ENCODE assay signal across 24 cellular contexts in the genomic region with DNA sequence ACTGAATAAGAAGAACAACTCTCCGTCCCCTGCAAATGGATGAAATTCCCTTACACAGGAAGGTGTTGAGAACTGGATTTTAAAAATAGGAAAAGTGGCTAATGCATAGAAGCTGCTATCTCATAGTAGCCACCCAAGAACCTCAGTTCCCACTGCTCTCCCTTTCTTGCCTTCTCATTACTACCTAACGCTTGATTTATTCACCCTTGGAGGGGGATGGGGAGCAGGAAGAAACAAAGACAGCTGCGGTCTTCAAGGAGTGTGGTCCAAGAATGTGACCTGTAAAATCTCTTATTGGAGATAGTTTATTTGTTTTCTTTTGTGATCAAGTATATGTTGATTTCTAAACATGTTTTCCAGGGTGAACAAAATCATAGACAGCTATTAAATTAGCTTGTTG.
A peak's percentile ranks its signal among the peaks of the same experiment; 100 is the strongest.
DNase-seq lines count a peak whose midpoint lies in the region; ATAC-seq, FAIRE-seq and TF ChIP-seq lines count a peak whose summit lies in the region.
"Had no signal": no experiment of that assay in that cellular context is flagged by ENCODE, and none has a peak within 500 bp of the region (broad histone marks: within the 10 kb centered on the region; RNA-seq: fewer than 3 reads in every experiment).

No MANE protein-coding gene starts in this region.

- H2BK15ac ChIP-seq in mesendoderm (replicated peaks; ENCODE audit: low read depth), result no peak overlapping the region

- no peak overlapping the region for H4K5ac ChIP-seq in mesendoderm (ENCODE audit: low read length)

- FAIRE-seq in D721Med (lab: Jason Lieb, UNC), result no peak
- FAIRE-seq: GM12892 had no signal

- peaks cover 6% of the 10 kb centered on the region for H3K4me1 ChIP-seq in mesendoderm (ENCODE audit: control insufficient read depth, low read depth, low read length)
- H3K4me1 ChIP-seq in stomach, result peaks cover 9 to 31% (median 24%) of the 10 kb centered on the region in 4 donors

- no peak overlapping the region for H3K27ac ChIP-seq in mesendoderm (ENCODE audit: low read depth, low read length)
- H3K27ac ChIP-seq in stomach, result peak overlapping the region in 3 of 5 donors; percentile 3 to 38 (median 30)
- H3K27ac ChIP-seq: HL-60, PC-9, SJCRH30 had no signal

- TF ChIP-seq EP300 in stomach (IDR thresholded peaks at IDR 0.05), result no peak

- H3K4me1 Mint-ChIP-seq in WTC11, result peaks cover 51% of the 10 kb centered on the region
- H3K4me1 Mint-ChIP-seq: CD4-positive, alpha-beta memory T cell had no signal

- H3K23ac ChIP-seq in mesendoderm (ENCODE audit: low read length), result no peak overlapping the region

- no peaks in the 10 kb centered on the region for H3K36me3 ChIP-seq in mesendoderm (ENCODE audit: control insufficient read depth, insufficient read depth, low read length)
- no peaks in the 10 kb centered on the region for H3K36me3 ChIP-seq in stomach
- H3K36me3 ChIP-seq: SJCRH30 had no signal

- no peak overlapping the region for H3K4ac ChIP-seq in mesendoderm (ENCODE audit: low read depth, low read length)

- POLR2A ChIA-PET in WTC11 (lab: Charles Lee), result no interaction called here

- no peak for TF ChIP-seq CTCF in WTC11 (IDR thresholded peaks at IDR 0.05)
- TF ChIP-seq CTCF in stomach (IDR thresholded peaks at IDR 0.05), result no peak
- no peak for TF ChIP-seq CTCF in D721Med (IDR thresholded peaks at IDR 0.05; ENCODE audit: insufficient read depth, missing control alignments)

- no peaks in the 10 kb centered on the region; the same call in 1 of the 2 replicates for H3K27me3 Mint-ChIP-seq in WTC11 (ENCODE audit: low read depth)

- peaks cover 9% of the 10 kb centered on the region for H3K9me3 Mint-ChIP-seq in WTC11

- H3K4me2 ChIP-seq in mesendoderm (ENCODE audit: low read length), result no peak overlapping the region
- H3K4me2 ChIP-seq: PC-9 had no signal

- DNase-seq in NCI-H2227 (lab: John Stamatoyannopoulos, UW; ENCODE audit: unreplicated experiment) (peak; percentile 0), WTC11 (ENCODE audit: low spot score) (no peak), mesendoderm (no peak), stomach (no peak), GM03348 (ENCODE audit: low spot score) (no peak), D721Med (ENCODE audit: insufficient read length, low spot score) (no peak)
- DNase-seq: CD4-positive, alpha-beta memory T cell; GF-D8; GOT3; NCI-H1436; NCI-H187; NCI-H2081 treated with DMSO at 0.1 percent for 48 hours; NCI-H2171 treated with DMSO at 0.1 percent for 48 hours; NCI-H446 treated with DMSO at 0.1 percent for 48 hours; NCI-H526; NCI-H82; NK-92 treated with Interleukin-12 subunit alpha and Interleukin-12 subunit beta, amount 100 ng/mL, for 24 hours; PC-9; SJCRH30 had no signal

- no peak overlapping the region for H2AK5ac ChIP-seq in mesendoderm (ENCODE audit: low read length)

- H3K4me3 ChIP-seq in mesendoderm (ENCODE audit: low read length), result no peak overlapping the region
- no peak overlapping the region for H3K4me3 ChIP-seq in stomach
- H3K4me3 ChIP-seq: PC-9, SJCRH30 had no signal

- CTCF ChIA-PET in WTC11 (lab: Charles Lee), result no interaction called here

- WGBS in mesendoderm (ENCODE audit: extremely low coverage, insufficient coverage, low lambda C conversion rate), result no CpG with 5 or more reads among the region's 3 CpGs
- 28 to 49% (median 44%) methylated on average over 3 of the region's 3 CpGs for WGBS in stomach, 5 donors

- H3K27me3 ChIP-seq in mesendoderm (ENCODE audit: insufficient read depth, low read length, poor library complexity) (no peaks in the 10 kb centered on the region), stomach (no peaks in the 10 kb centered on the region)
- H3K27me3 ChIP-seq: SJCRH30 had no signal

- no peaks in the 10 kb centered on the region for H3K79me2 ChIP-seq in mesendoderm (ENCODE audit: control insufficient read depth, insufficient read depth, low read length)

- H3K56ac ChIP-seq in mesendoderm (ENCODE audit: low read length), result no peak overlapping the region

- H4K8ac ChIP-seq in mesendoderm (ENCODE audit: low read depth, low read length), result no peak overlapping the region

- H2BK5ac ChIP-seq in mesendoderm (ENCODE audit: low read length), result no peak overlapping the region

- intact Hi-C loops in stomach (cut with DNase I; ENCODE audit: low total_unique reads), result no loop called here

- TF ChIP-seq POLR2A in stomach (IDR thresholded peaks at IDR 0.05), result no peak

- H2BK120ac ChIP-seq in mesendoderm (ENCODE audit: low read depth, low read length), result peak overlapping the region; percentile 76

- H3K27ac Mint-ChIP-seq in WTC11, result no peak overlapping the region
- H3K27ac Mint-ChIP-seq: CD4-positive, alpha-beta memory T cell had no signal

- no peak overlapping the region for H3K18ac ChIP-seq in mesendoderm (ENCODE audit: low read length)

- H3K36me3 Mint-ChIP-seq in WTC11, result peaks cover 4% of the 10 kb centered on the region

- no peak overlapping the region for H3K9ac ChIP-seq in mesendoderm (ENCODE audit: low read length)

- peak; percentile 68 for ATAC-seq in WTC11
- no peak for ATAC-seq in GM21515 (IDR thresholded peaks at IDR 0.05; ENCODE audit: unreplicated experiment)
- ATAC-seq: Right ventricle myocardium inferior, SK-N-SH treated with all-trans-retinoic acid at 6 μM for 48 hours had no signal

- H3K4me3 Mint-ChIP-seq in WTC11, result peak overlapping the region; percentile 16; the same call in 1 of the 2 replicates
- H3K4me3 Mint-ChIP-seq: CD4-positive, alpha-beta memory T cell had no signal

- H3K79me1 ChIP-seq in mesendoderm (ENCODE audit: low read length), result no peaks in the 10 kb centered on the region

- no peaks in the 10 kb centered on the region for H3K9me3 ChIP-seq in stomach
- H3K9me3 ChIP-seq: SJCRH30 had no signal

TF ChIP-seq in WTC11, 78 proteins besides CTCF, POLR2A, EP300 and RAD21:
- no peak for TF ChIP-seq TEAD1 (CRISPR knock-in tag; IDR thresholded peaks at IDR 0.05)
- TF ChIP-seq ZNF263 (CRISPR knock-in tag; IDR thresholded peaks at IDR 0.05; ENCODE audit: low read depth), result no peak
- no peak for TF ChIP-seq ESRRA (CRISPR knock-in tag; IDR thresholded peaks at IDR 0.05; ENCODE audit: borderline replicate concordance)
- TF ChIP-seq, protein P1, sequence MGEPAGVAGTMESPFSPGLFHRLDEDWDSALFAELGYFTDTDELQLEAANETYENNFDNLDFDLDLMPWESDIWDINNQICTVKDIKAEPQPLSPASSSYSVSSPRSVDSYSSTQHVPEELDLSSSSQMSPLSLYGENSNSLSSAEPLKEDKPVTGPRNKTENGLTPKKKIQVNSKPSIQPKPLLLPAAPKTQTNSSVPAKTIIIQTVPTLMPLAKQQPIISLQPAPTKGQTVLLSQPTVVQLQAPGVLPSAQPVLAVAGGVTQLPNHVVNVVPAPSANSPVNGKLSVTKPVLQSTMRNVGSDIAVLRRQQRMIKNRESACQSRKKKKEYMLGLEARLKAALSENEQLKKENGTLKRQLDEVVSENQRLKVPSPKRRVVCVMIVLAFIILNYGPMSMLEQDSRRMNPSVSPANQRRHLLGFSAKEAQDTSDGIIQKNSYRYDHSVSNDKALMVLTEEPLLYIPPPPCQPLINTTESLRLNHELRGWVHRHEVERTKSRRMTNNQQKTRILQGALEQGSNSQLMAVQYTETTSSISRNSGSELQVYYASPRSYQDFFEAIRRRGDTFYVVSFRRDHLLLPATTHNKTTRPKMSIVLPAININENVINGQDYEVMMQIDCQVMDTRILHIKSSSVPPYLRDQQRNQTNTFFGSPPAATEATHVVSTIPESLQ (CRISPR knock-in tag; IDR thresholded peaks at IDR 0.05), result no peak
- no peak for TF ChIP-seq KAT7 (CRISPR knock-in tag; IDR thresholded peaks at IDR 0.05; ENCODE audit: borderline replicate concordance)
- TF ChIP-seq GRHL2 (CRISPR knock-in tag; IDR thresholded peaks at IDR 0.05; ENCODE audit: insufficient replicate concordance, severe bottlenecking), result no peak
- TF ChIP-seq MYBL2 (CRISPR knock-in tag; IDR thresholded peaks at IDR 0.05), result no peak
- TF ChIP-seq, protein P2, sequence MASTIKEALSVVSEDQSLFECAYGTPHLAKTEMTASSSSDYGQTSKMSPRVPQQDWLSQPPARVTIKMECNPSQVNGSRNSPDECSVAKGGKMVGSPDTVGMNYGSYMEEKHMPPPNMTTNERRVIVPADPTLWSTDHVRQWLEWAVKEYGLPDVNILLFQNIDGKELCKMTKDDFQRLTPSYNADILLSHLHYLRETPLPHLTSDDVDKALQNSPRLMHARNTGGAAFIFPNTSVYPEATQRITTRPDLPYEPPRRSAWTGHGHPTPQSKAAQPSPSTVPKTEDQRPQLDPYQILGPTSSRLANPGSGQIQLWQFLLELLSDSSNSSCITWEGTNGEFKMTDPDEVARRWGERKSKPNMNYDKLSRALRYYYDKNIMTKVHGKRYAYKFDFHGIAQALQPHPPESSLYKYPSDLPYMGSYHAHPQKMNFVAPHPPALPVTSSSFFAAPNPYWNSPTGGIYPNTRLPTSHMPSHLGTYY (CRISPR knock-in tag; IDR thresholded peaks at IDR 0.05), result no peak
- TF ChIP-seq ZNF671 (CRISPR knock-in tag; IDR thresholded peaks at IDR 0.05), result no peak
- TF ChIP-seq PRRX2 (CRISPR knock-in tag; IDR thresholded peaks at IDR 0.05), result no peak
- TF ChIP-seq NR3C1 (CRISPR knock-in tag; conservative IDR thresholded peaks at IDR 0.05; ENCODE audit: low read depth), result no peak
- TF ChIP-seq, protein P3, sequence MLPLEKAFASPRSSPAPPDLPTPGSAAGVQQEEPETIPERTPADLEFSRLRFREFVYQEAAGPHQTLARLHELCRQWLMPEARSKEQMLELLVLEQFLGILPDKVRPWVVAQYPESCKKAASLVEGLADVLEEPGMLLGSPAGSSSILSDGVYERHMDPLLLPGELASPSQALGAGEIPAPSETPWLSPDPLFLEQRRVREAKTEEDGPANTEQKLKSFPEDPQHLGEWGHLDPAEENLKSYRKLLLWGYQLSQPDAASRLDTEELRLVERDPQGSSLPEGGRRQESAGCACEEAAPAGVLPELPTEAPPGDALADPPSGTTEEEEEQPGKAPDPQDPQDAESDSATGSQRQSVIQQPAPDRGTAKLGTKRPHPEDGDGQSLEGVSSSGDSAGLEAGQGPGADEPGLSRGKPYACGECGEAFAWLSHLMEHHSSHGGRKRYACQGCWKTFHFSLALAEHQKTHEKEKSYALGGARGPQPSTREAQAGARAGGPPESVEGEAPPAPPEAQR (CRISPR knock-in tag; IDR thresholded peaks at IDR 0.05), result no peak
- TF ChIP-seq FOXK1 (CRISPR knock-in tag; IDR thresholded peaks at IDR 0.05), result no peak
- TF ChIP-seq, protein P4, sequence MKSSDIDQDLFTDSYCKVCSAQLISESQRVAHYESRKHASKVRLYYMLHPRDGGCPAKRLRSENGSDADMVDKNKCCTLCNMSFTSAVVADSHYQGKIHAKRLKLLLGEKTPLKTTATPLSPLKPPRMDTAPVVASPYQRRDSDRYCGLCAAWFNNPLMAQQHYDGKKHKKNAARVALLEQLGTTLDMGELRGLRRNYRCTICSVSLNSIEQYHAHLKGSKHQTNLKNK (CRISPR knock-in tag; IDR thresholded peaks at IDR 0.05), result no peak
